ENCODE assay signal across 1 cellular context in genomic region chr5:144170276-144171024, GRCh38.
TF ChIP-seq lines count a peak whose summit lies in the region.

TSS of gene KCTD16 (plus strand) at chr5:144170873.
TSS of gene YIPF5 (minus strand) at chr5:144170659. CDS start at chr5:144169955, 704 bp downstream.

TF ChIP-seq in HepG2, 621 proteins besides CTCF, POLR2A, EP300 and RAD21 (continued from another document and continues in another):
- TF ChIP-seq LBX2 (CRISPR knock-in tag; IDR thresholded peaks at IDR 0.05; ENCODE audit: borderline replicate concordance) (no peak), ZNF354B (CRISPR knock-in tag; IDR thresholded peaks at IDR 0.05) (no peak), ZNF121 (CRISPR knock-in tag; IDR thresholded peaks at IDR 0.05) (no peak), ZNF841 (CRISPR knock-in tag; IDR thresholded peaks at IDR 0.05; ENCODE audit: borderline replicate concordance) (no peak), ZNF234 (CRISPR knock-in tag; conservative IDR thresholded peaks at IDR 0.05) (no peak), NCOA5 (CRISPR knock-in tag; IDR thresholded peaks at IDR 0.05) (no peak), STAT5B (CRISPR knock-in tag; IDR thresholded peaks at IDR 0.05) (no peak), KDM2A (CRISPR knock-in tag; IDR thresholded peaks at IDR 0.05; ENCODE audit: borderline replicate concordance, low read depth) (peak; percentile 44; the same call in 1 of the 2 replicates), PBX2 (CRISPR knock-in tag; IDR thresholded peaks at IDR 0.05) (no peak), MAFF (IDR thresholded peaks at IDR 0.05; ENCODE audit: low read depth, low read length) (no peak), SYNCRIP (IDR thresholded peaks at IDR 0.05; ENCODE audit: insufficient read depth, low read depth, low read length) (no peak), MLXIP (CRISPR knock-in tag; IDR thresholded peaks at IDR 0.05; ENCODE audit: borderline replicate concordance) (no peak), ZNF773 (CRISPR knock-in tag; IDR thresholded peaks at IDR 0.05; ENCODE audit: borderline replicate concordance) (peak; percentile 66; the same call in 1 of the 2 replicates), HOXA9 (CRISPR knock-in tag; IDR thresholded peaks at IDR 0.05; ENCODE audit: borderline replicate concordance) (no peak), KLF13 (CRISPR knock-in tag; IDR thresholded peaks at IDR 0.05) (no peak), ZMAT3 (CRISPR knock-in tag; conservative IDR thresholded peaks at IDR 0.05) (no peak), CHD2 (IDR thresholded peaks at IDR 0.05; ENCODE audit: low read depth, low read length) (no peak), ZFYVE20 (CRISPR knock-in tag; IDR thresholded peaks at IDR 0.05; ENCODE audit: borderline replicate concordance, low read depth) (no peak), ZNF879 (CRISPR knock-in tag; IDR thresholded peaks at IDR 0.05) (no peak), ZFAT (CRISPR knock-in tag; conservative IDR thresholded peaks at IDR 0.05) (no peak), ZC3H4 (CRISPR knock-in tag; IDR thresholded peaks at IDR 0.05; ENCODE audit: borderline replicate concordance) (no peak), HNRNPK (IDR thresholded peaks at IDR 0.05; ENCODE audit: low read depth, low read length, poor library complexity, severe bottlenecking) (no peak), SRF (IDR thresholded peaks at IDR 0.05; ENCODE audit: low read depth, low read length) (peak; percentile 76), PBX3 (CRISPR knock-in tag; IDR thresholded peaks at IDR 0.05; ENCODE audit: borderline replicate concordance) (no peak), NFIC (IDR thresholded peaks at IDR 0.05; ENCODE audit: low read length) (no peak), CSRNP1 (CRISPR knock-in tag; IDR thresholded peaks at IDR 0.05) (peak; percentile 46; the same call in 1 of the 2 replicates), ZNF512 (CRISPR knock-in tag; IDR thresholded peaks at IDR 0.05) (no peak), HCFC1 (IDR thresholded peaks at IDR 0.05; ENCODE audit: low read depth, low read length) (peak; percentile 38; the same call in 1 of the 2 replicates), ZNF775 (CRISPR knock-in tag; IDR thresholded peaks at IDR 0.05; ENCODE audit: borderline replicate concordance) (no peak), KLF6 (CRISPR knock-in tag; IDR thresholded peaks at IDR 0.05) (0 out of 2 replicates have a peak, but pooled peaks have one; percentile 23), ZNF512B (CRISPR knock-in tag; IDR thresholded peaks at IDR 0.05; ENCODE audit: borderline replicate concordance) (no peak), CREB1 (IDR thresholded peaks at IDR 0.05) (peak; percentile 73), CREB1 (CRISPR knock-in tag; IDR thresholded peaks at IDR 0.05) (peak; percentile 92), ZNF598 (CRISPR knock-in tag; IDR thresholded peaks at IDR 0.05; ENCODE audit: borderline replicate concordance) (peak; percentile 66; the same call in 1 of the 2 replicates), ZNF337 (CRISPR knock-in tag; IDR thresholded peaks at IDR 0.05; ENCODE audit: borderline replicate concordance, low read depth) (0 out of 2 replicates have a peak, but pooled peaks have one; percentile 17), SMAD3 (CRISPR knock-in tag; IDR thresholded peaks at IDR 0.05) (no peak), STAT6 (CRISPR knock-in tag; IDR thresholded peaks at IDR 0.05; ENCODE audit: borderline replicate concordance) (no peak), NFRKB (IDR thresholded peaks at IDR 0.05) (no peak), NR3C1 (CRISPR knock-in tag; IDR thresholded peaks at IDR 0.05) (no peak), HMGXB3 (CRISPR knock-in tag; IDR thresholded peaks at IDR 0.05; ENCODE audit: borderline replicate concordance) (0 out of 2 replicates have a peak, but pooled peaks have one; percentile 42), AHR (CRISPR knock-in tag; IDR thresholded peaks at IDR 0.05) (0 out of 2 replicates have a peak, but pooled peaks have one; percentile 56), NR2F6 (IDR thresholded peaks at IDR 0.05) (no peak), NR2F6 (CRISPR knock-in tag; IDR thresholded peaks at IDR 0.05) (0 out of 2 replicates have a peak, but pooled peaks have one; percentile 25), SRSF1 (optimal IDR thresholded peaks at IDR 0.05; ENCODE audit: low read depth, low read length) (no peak)
